13 cellular contexts compared by ENCODE assay signal in the genomic region with DNA sequence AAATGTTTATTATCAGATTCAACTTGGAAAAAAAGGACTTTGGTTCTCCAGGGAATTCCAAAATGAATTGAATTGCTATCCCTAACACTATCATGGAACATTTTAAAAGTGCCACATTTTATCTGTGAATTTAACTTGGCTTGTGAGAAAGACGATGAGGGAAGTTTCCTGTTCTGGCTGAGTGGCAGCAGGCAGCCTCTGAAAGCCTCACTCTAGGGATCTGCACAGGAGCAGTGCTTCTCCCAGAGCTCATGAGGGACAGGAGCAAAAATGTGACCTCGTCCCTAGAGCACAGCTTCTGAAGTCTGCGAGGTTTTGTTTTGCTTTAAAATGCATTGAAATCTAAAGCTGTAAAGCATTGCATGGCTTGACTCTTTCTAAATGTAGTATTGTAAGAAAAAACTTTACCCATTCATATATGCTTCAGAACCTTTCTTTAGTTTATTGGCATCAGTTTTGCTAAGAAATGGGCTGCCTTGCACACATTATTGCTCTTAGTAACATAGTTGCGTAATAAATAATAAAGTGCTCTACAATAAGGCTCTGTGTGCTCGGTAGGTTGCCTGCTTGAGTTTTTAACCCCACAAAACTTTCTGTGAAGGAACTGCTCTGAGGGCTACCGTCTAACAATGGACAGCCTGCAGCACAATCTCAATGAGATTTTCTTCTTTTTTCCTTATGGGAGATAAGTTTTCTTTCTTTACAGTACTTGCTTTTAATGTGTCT.
DNase-seq lines count a peak whose midpoint lies in the region; FAIRE-seq and TF ChIP-seq lines count a peak whose summit lies in the region.
"Had no signal": no experiment of that assay in that cellular context is flagged by ENCODE, and none has a peak within 500 bp of the region (broad histone marks: within the 10 kb centered on the region; RNA-seq: fewer than 3 reads in every experiment).

No MANE protein-coding gene starts in this region.

- DNase-seq in astrocyte (ENCODE audit: low read depth) = no peak
- no peak for DNase-seq in left ventricle myocardium inferior
- DNase-seq in stimulated activated CD4-positive, alpha-beta T cell treated with anti-CD3 and anti-CD28 coated beads, Interleukin-15, amount 100 ng/mL, for 24 hours = no peak
- DNase-seq in stimulated activated CD4-positive, alpha-beta T cell treated with anti-CD3 and anti-CD28 coated beads, Interleukin-2, amount 100 ng/mL, for 48 hours = no peak
- DNase-seq in HAP-1 (ENCODE audit: low spot score in 2 of 2) = no peak
- DNase-seq: activated CD8-positive, alpha-beta memory T cell treated with anti-CD3 and anti-CD28 coated beads, Interleukin-2, amount 50 U/mL, for 4 hours; NCI-H2029 treated with DMSO at 0.1 percent for 48 hours; SW 1271 had no signal

- H3K9ac ChIP-seq in astrocyte (ENCODE audit: low read length) (no peak overlapping the region), rectal smooth muscle tissue (ENCODE audit: low read length) (no peak overlapping the region)

- H3K4me1 ChIP-seq in HEK293 (ENCODE audit: control insufficient read depth, insufficient read depth, low read length) (no peaks in the 10 kb centered on the region), astrocyte (ENCODE audit: insufficient read depth, low read length) (peaks cover 7% of the 10 kb centered on the region), left ventricle myocardium inferior (peaks cover 44% of the 10 kb centered on the region), rectal smooth muscle tissue (ENCODE audit: control insufficient read depth, insufficient read depth, low read length) (peaks cover 28% of the 10 kb centered on the region), HAP-1 (no peaks in the 10 kb centered on the region)

- no peaks in the 10 kb centered on the region for H3K27me3 Mint-ChIP-seq in astrocyte (ENCODE audit: low read depth, unreplicated experiment)
- H3K27me3 Mint-ChIP-seq: stimulated activated naive CD8-positive, alpha-beta T cell treated with anti-CD3 and anti-CD28 coated beads, Interleukin-15, Interleukin-2, amounts not matched to agents 100 ng/mL and 50 ng/mL, for 24 hours had no signal

- FAIRE-seq in astrocyte (lab: Jason Lieb, UNC) = no peak
- FAIRE-seq: H54, keratinocyte had no signal

- H3K4me3 ChIP-seq in HEK293 (ENCODE audit: low read depth, low read length) (no peak overlapping the region), astrocyte (ENCODE audit: insufficient read depth, low read depth, low read length) (no peak overlapping the region), left ventricle myocardium inferior (no peak overlapping the region), rectal smooth muscle tissue (ENCODE audit: low read length) (no peak overlapping the region), HAP-1 (no peak overlapping the region)

- H3K27ac ChIP-seq in HEK293 (ENCODE audit: extremely low read depth, low read depth, low read length) (no peak overlapping the region), astrocyte (ENCODE audit: low read depth, low read length) (no peak overlapping the region), left ventricle myocardium inferior (replicated peaks) (peak overlapping the region; percentile 59), rectal smooth muscle tissue (ENCODE audit: low read depth, low read length) (peak overlapping the region; percentile 16)

- H3K36me3 Mint-ChIP-seq in astrocyte (ENCODE audit: low read depth, unreplicated experiment) = no peaks in the 10 kb centered on the region

- intact Hi-C loops in left ventricle myocardium inferior (cut with micrococcal nuclease) = loop anchor here (10.0 kb wide), 1 partner anchor 414 kb away; no protein-coding TSS in a partner anchor

- in situ Hi-C loops in HAP-1 (cut with MboI; ENCODE audit: low sequenced_read_pairs) = loop anchor here (25.0 kb wide), 1 partner anchor 406 kb away; no protein-coding TSS in a partner anchor

- H3K4me2 ChIP-seq in astrocyte (ENCODE audit: low read length) = no peak overlapping the region

- no peaks in the 10 kb centered on the region for H3K9me3 ChIP-seq in HEK293 (ENCODE audit: control insufficient read depth, insufficient read depth, low read depth, low read length)
- no peaks in the 10 kb centered on the region for H3K9me3 ChIP-seq in astrocyte (ENCODE audit: insufficient read depth, low read depth, low read length)
- H3K9me3 ChIP-seq in left ventricle myocardium inferior (replicated peaks) = no peaks in the 10 kb centered on the region
- H3K9me3 ChIP-seq in HAP-1 = no peaks in the 10 kb centered on the region

- H3K79me2 ChIP-seq in astrocyte (ENCODE audit: insufficient read depth, low read length) = no peaks in the 10 kb centered on the region

- H3K36me3 ChIP-seq in HEK293 (ENCODE audit: control insufficient read depth in 2 of 2, insufficient read depth in 1 of 2, low read length in 2 of 2) = peaks cover 0 to 6% of the 10 kb centered on the region in 2 experiments; a peak in 1 of 3 replicates
- no peaks in the 10 kb centered on the region for H3K36me3 ChIP-seq in astrocyte (ENCODE audit: insufficient read depth, low read length)
- peaks cover 7% of the 10 kb centered on the region for H3K36me3 ChIP-seq in left ventricle myocardium inferior
- no peaks in the 10 kb centered on the region for H3K36me3 ChIP-seq in rectal smooth muscle tissue (ENCODE audit: control insufficient read depth, insufficient read depth, low read length)
- H3K36me3 ChIP-seq in HAP-1 (replicated peaks) = no peaks in the 10 kb centered on the region

- no peaks in the 10 kb centered on the region for H4K20me1 ChIP-seq in astrocyte (ENCODE audit: insufficient read depth, low read length)

- peaks cover 9% of the 10 kb centered on the region for H3K4me1 Mint-ChIP-seq in astrocyte (ENCODE audit: low read depth, unreplicated experiment)

- peak overlapping the region; percentile 30 for H3K27ac Mint-ChIP-seq in astrocyte (ENCODE audit: unreplicated experiment)
- H3K27ac Mint-ChIP-seq: stimulated activated naive CD8-positive, alpha-beta T cell treated with anti-CD3 and anti-CD28 coated beads, Interleukin-15, Interleukin-2, amounts not matched to agents 100 ng/mL and 50 ng/mL, for 24 hours had no signal

- no peak overlapping the region for H2AFZ ChIP-seq in astrocyte (ENCODE audit: low read depth, low read length)

- no peaks in the 10 kb centered on the region for H3K9me3 Mint-ChIP-seq in astrocyte (ENCODE audit: unreplicated experiment)
- H3K9me3 Mint-ChIP-seq: stimulated activated naive CD8-positive, alpha-beta T cell treated with anti-CD3 and anti-CD28 coated beads, Interleukin-15, Interleukin-2, amounts not matched to agents 100 ng/mL and 50 ng/mL, for 24 hours had no signal

- no peak overlapping the region for H3K4me3 Mint-ChIP-seq in astrocyte (ENCODE audit: unreplicated experiment)
- H3K4me3 Mint-ChIP-seq: stimulated activated naive CD8-positive, alpha-beta T cell treated with anti-CD3 and anti-CD28 coated beads, Interleukin-15, Interleukin-2, amounts not matched to agents 100 ng/mL and 50 ng/mL, for 24 hours had no signal

- TF ChIP-seq CTCF in HEK293 (tag by site-specific recombination; IDR thresholded peaks at IDR 0.05) = no peak
- TF ChIP-seq CTCF in astrocyte (IDR thresholded peaks at IDR 0.05; ENCODE audit: insufficient read depth, low read depth, low read length) = no peak
- no peak for TF ChIP-seq CTCF in left ventricle myocardium inferior (IDR thresholded peaks at IDR 0.05; ENCODE audit: borderline replicate concordance)

- H3K27me3 ChIP-seq in astrocyte (ENCODE audit: insufficient read depth, low read length) (no peaks in the 10 kb centered on the region), left ventricle myocardium inferior (ENCODE audit: low read depth) (no peaks in the 10 kb centered on the region), rectal smooth muscle tissue (ENCODE audit: control insufficient read depth, insufficient read depth, low read length) (no peaks in the 10 kb centered on the region), HAP-1 (ENCODE audit: low read depth) (no peaks in the 10 kb centered on the region)

- CTCF ChIA-PET in HEK293 (lab: Yijun Ruan, JAX) = interaction anchor here (0.6 to 15.0 kb wide), 5 partner anchors 8 to 405 kb away, joined by 3 to 255 read pairs (median 5); no protein-coding TSS in a partner anchor

- POLR2A ChIA-PET in HEK293 (lab: Yijun Ruan, JAX) = no interaction called here

TF ChIP-seq in HEK293, 187 proteins besides CTCF, POLR2A, EP300 and RAD21:
- TF ChIP-seq ZNF558 (tag by site-specific recombination; IDR thresholded peaks at IDR 0.05) = no peak
- TF ChIP-seq ZBTB48 (tag by site-specific recombination; IDR thresholded peaks at IDR 0.05) = peak; percentile 71; the same call in 1 of the 2 replicates
- TF ChIP-seq YY2 (tag by site-specific recombination; IDR thresholded peaks at IDR 0.05) = no peak
- TF ChIP-seq ZNF555 (tag by site-specific recombination; conservative IDR thresholded peaks at IDR 0.05) = no peak
- TF ChIP-seq ZNF571 (tag by site-specific recombination; IDR thresholded peaks at IDR 0.05) = no peak
- no peak for TF ChIP-seq ZNF621 (tag by site-specific recombination; IDR thresholded peaks at IDR 0.05)
- TF ChIP-seq ZBTB20 (tag by site-specific recombination; IDR thresholded peaks at IDR 0.05) = no peak

Comparison
In these comparisons a context has a peak if more than half of its experiments do, and no peak if none do; other contexts are left out.
1. H3K27ac ChIP-seq: peak in left ventricle myocardium inferior (single experiment) and rectal smooth muscle tissue (single experiment); none in HEK293 (single experiment) and astrocyte (single experiment).